In genomic region chr5:125256296-125256695, GRCh38 we compare ENCODE assay signal across 29 cellular contexts.
DNase-seq lines count a peak whose midpoint lies in the region; ATAC-seq, FAIRE-seq and TF ChIP-seq lines count a peak whose summit lies in the region.
"Had no signal": no experiment of that assay in that cellular context is flagged by ENCODE, and none has a peak within 500 bp of the region (broad histone marks: within the 10 kb centered on the region; RNA-seq: fewer than 3 reads in every experiment).

No MANE protein-coding gene starts in this region.

- TF ChIP-seq POLR2A in H1 (IDR thresholded peaks at IDR 0.05; ENCODE audit: control extremely low read depth in 1 of 2, low read depth in 2 of 2, low read length in 2 of 2) (no peak), gastrocnemius medialis (IDR thresholded peaks at IDR 0.05) (no peak), sigmoid colon (IDR thresholded peaks at IDR 0.05) (no peak)

- H4K91ac ChIP-seq in H1 (replicated peaks; ENCODE audit: insufficient read length, low read length), result no peak overlapping the region

- no peak overlapping the region for H3K14ac ChIP-seq in H1 (ENCODE audit: insufficient read length)

- H3K36me3 ChIP-seq in cardiac muscle cell (no peaks in the 10 kb centered on the region), left ventricle myocardium inferior (no peaks in the 10 kb centered on the region), OCI-LY1 (ENCODE audit: insufficient read depth, low read length) (no peaks in the 10 kb centered on the region), H1 (ENCODE audit: control insufficient read depth in 2 of 4, insufficient read depth in 4 of 4, low read length in 3 of 4) (peaks cover 0 to 10% (median 0%) of the 10 kb centered on the region in 4 experiments; a peak in 2 of 8 replicates), gastrocnemius medialis (no peaks in the 10 kb centered on the region), sigmoid colon (no peaks in the 10 kb centered on the region)
- H3K36me3 ChIP-seq in CD8-positive, alpha-beta memory T cell (ENCODE audit: insufficient read depth, low read length), result no peaks in the 10 kb centered on the region
- H3K36me3 ChIP-seq: Peyer's patch had no signal

- no peaks in the 10 kb centered on the region for H4K20me1 ChIP-seq in OCI-LY1 (ENCODE audit: insufficient read depth, low read length)
- H4K20me1 ChIP-seq in H1 (replicated peaks in 1 of 2; ENCODE audit: control insufficient read depth in 1 of 2, insufficient read depth in 2 of 2, low read length in 2 of 2), result no peaks in the 10 kb centered on the region
- H4K20me1 ChIP-seq: BLaER1 treated with 17β-estradiol and CSF1 and Interleukin-3, amounts not matched to agents 10 nM and 100 nM had no signal

- no peaks in the 10 kb centered on the region for H3F3A ChIP-seq in OCI-LY1 (ENCODE audit: insufficient read depth, low read length)

- H2BK20ac ChIP-seq in H1 (ENCODE audit: low read length), result no peak overlapping the region

- no peak overlapping the region for H3K4ac ChIP-seq in H1 (replicated peaks; ENCODE audit: insufficient read length, low read depth, low read length)

- H3K23ac ChIP-seq in H1 (ENCODE audit: insufficient read length), result no peak overlapping the region

- no peak overlapping the region for H3K9ac ChIP-seq in OCI-LY1 (ENCODE audit: low read length)
- no peak overlapping the region for H3K9ac ChIP-seq in H1 (replicated peaks in 1 of 4; ENCODE audit: extremely low read depth in 1 of 4, low read depth in 3 of 4, low read length in 3 of 4)
- H3K9ac ChIP-seq: BLaER1 treated with 17β-estradiol and CSF1 and Interleukin-3, amounts not matched to agents 10 nM and 100 nM had no signal

- no peak overlapping the region for H3K56ac ChIP-seq in H1 (replicated peaks; ENCODE audit: insufficient read length, low read depth, low read length)

- no peak overlapping the region for H4K5ac ChIP-seq in H1 (ENCODE audit: insufficient read length, low read depth, low read length)

- H3K9me3 Mint-ChIP-seq in CD4-positive, alpha-beta T cell, result peaks cover 12% of the 10 kb centered on the region
- peaks cover 6 to 26% (median 18%) of the 10 kb centered on the region in 5 donors for H3K9me3 Mint-ChIP-seq in CD8-positive, alpha-beta memory T cell

- H3K27ac Mint-ChIP-seq in CD4-positive, alpha-beta T cell, result no peak overlapping the region
- H3K27ac Mint-ChIP-seq in CD8-positive, alpha-beta memory T cell, result no peak overlapping the region
- H3K27ac Mint-ChIP-seq: CD4-positive, alpha-beta memory T cell had no signal

- no peak overlapping the region for H2AK5ac ChIP-seq in H1 (ENCODE audit: low read depth, low read length)

- H2BK5ac ChIP-seq in H1 (ENCODE audit: low read depth, low read length), result no peak overlapping the region

- TF ChIP-seq EP300 in H1 (IDR thresholded peaks at IDR 0.05; ENCODE audit: borderline replicate concordance in 1 of 2, low read depth in 2 of 2, low read length in 2 of 2) (no peak), sigmoid colon (IDR thresholded peaks at IDR 0.05) (no peak)

- H3K27me3 ChIP-seq in cardiac muscle cell (no peaks in the 10 kb centered on the region), left ventricle myocardium inferior (ENCODE audit: low read depth) (no peaks in the 10 kb centered on the region), OCI-LY1 (ENCODE audit: insufficient read depth, low read length) (no peaks in the 10 kb centered on the region), H1 (replicated peaks in 1 of 4; ENCODE audit: control insufficient read depth in 3 of 4, extremely low read depth in 1 of 4, insufficient read depth in 3 of 4, low read length in 3 of 4) (no peaks in the 10 kb centered on the region), gastrocnemius medialis (no peaks in the 10 kb centered on the region), sigmoid colon (no peaks in the 10 kb centered on the region)
- H3K27me3 ChIP-seq in CD4-positive, alpha-beta T cell (ENCODE audit: control insufficient read depth, insufficient read depth, low read length), result no peaks in the 10 kb centered on the region
- H3K27me3 ChIP-seq in CD8-positive, alpha-beta memory T cell (ENCODE audit: insufficient read depth, low read length, poor library complexity, severe bottlenecking), result no peaks in the 10 kb centered on the region
- H3K27me3 ChIP-seq: BLaER1 treated with 17β-estradiol and CSF1 and Interleukin-3, amounts not matched to agents 10 nM and 100 nM; Peyer's patch had no signal

- H3K4me1 ChIP-seq in cardiac muscle cell (ENCODE audit: low read depth) (peaks cover 33% of the 10 kb centered on the region), left ventricle myocardium inferior (peaks cover 11% of the 10 kb centered on the region), OCI-LY1 (ENCODE audit: insufficient read depth, low read length, severe bottlenecking) (peaks cover 23% of the 10 kb centered on the region), H1 (replicated peaks in 1 of 4; ENCODE audit: control insufficient read depth in 3 of 4, insufficient read depth in 4 of 4, low read length in 3 of 4) (no peaks in the 10 kb centered on the region), gastrocnemius medialis (peaks cover 9 to 16% of the 10 kb centered on the region in 2 donors), sigmoid colon (no peaks in the 10 kb centered on the region)
- no peaks in the 10 kb centered on the region for H3K4me1 ChIP-seq in CD8-positive, alpha-beta memory T cell (ENCODE audit: insufficient read depth, low read length)
- H3K4me1 ChIP-seq: BLaER1 treated with 17β-estradiol and CSF1 and Interleukin-3, amounts not matched to agents 10 nM and 100 nM; Peyer's patch had no signal

- POLR2A ChIA-PET in H1 (lab: Charles Lee; ENCODE audit: partially characterized antibody), result no interaction called here
- POLR2A ChIA-PET in CD4-positive, alpha-beta T cell (lab: Charles Lee), result no interaction called here
- POLR2A ChIA-PET in CD8-positive, alpha-beta memory T cell (lab: Charles Lee), result no interaction called here

- 88% methylated on average over 3 of the region's 3 CpGs; no CpG with 5 or more reads in 1 of the 2 experiments for WGBS in H1 (ENCODE audit: extremely low coverage in 1 of 2, insufficient coverage in 1 of 2, insufficient read length in 1 of 2, insufficient replicate concordance in 2 of 2, low coverage in 1 of 2, low lambda C conversion rate in 2 of 2, missing lambda C conversion rate in 1 of 2), 2 experiments
- WGBS in sigmoid colon, 2 donors, result 93 to 95% methylated on average over 3 of the region's 3 CpGs

- intact Hi-C loops in left ventricle myocardium inferior (cut with micrococcal nuclease), result no loop called here
- intact Hi-C loops in gastrocnemius medialis (cut with DNase I; ENCODE audit: low total_unique reads), result no loop called here
- intact Hi-C loops in CD4-positive, alpha-beta T cell (cut with DNase I, micrococcal nuclease), result no loop called here
- intact Hi-C loops in sigmoid colon (cut with DNase I), result no loop called here

- no peaks in the 10 kb centered on the region for H3K79me1 ChIP-seq in H1 (ENCODE audit: low read depth, low read length)

- no peak for TF ChIP-seq RAD21 in H1 (IDR thresholded peaks at IDR 0.05 in 1 of 2, conservative IDR thresholded peaks at IDR 0.05 in 1 of 2; ENCODE audit: low read depth in 2 of 2, low read length in 2 of 2)

- in situ Hi-C loops in gastrocnemius medialis (cut with MboI; ENCODE audit: low sequenced_read_pairs in 4 of 4), result no loop called here

- no peak overlapping the region for H3K18ac ChIP-seq in H1 (ENCODE audit: extremely low read depth, low read length)

- no peak for FAIRE-seq in H1 (lab: Jason Lieb, UNC)
- FAIRE-seq: A204.1, GM12878 had no signal

- DNase-seq in cardiac muscle cell (ENCODE audit: low read depth in 1 of 2, low spot score in 1 of 2) (no peak), left ventricle myocardium inferior (no peak), H1 (ENCODE audit: low read depth in 1 of 2, low spot score in 2 of 2) (no peak), gastrocnemius medialis (no peak), sigmoid colon (no peak)
- no peak for DNase-seq in CD4-positive, alpha-beta T cell
- DNase-seq in CD8-positive, alpha-beta memory T cell, result no peak
- DNase-seq: AML-193; Caco-2; CD4-positive, alpha-beta memory T cell; GDM1; H7; Karpas-422; NCI-H1092 treated with DMSO at 0.1 percent for 48 hours; NCI-H1436; NCI-H187; NCI-H2081 treated with DMSO at 0.1 percent for 48 hours; NCI-H2171 treated with DMSO at 0.1 percent for 48 hours; NCI-H524; NCI-H774; NK-92 treated with Interleukin-12 subunit alpha and Interleukin-12 subunit beta, amount 100 ng/mL, for 24 hours; Peyer's patch; SIG-M5; SW 1271 had no signal

- ATAC-seq in gastrocnemius medialis, result no peak
- no peak for ATAC-seq in CD4-positive, alpha-beta T cell (ENCODE audit: poor library complexity)
- ATAC-seq: GM12878 had no signal

- no peaks in the 10 kb centered on the region for H3K9me3 ChIP-seq in cardiac muscle cell (ENCODE audit: low read depth)
- H3K9me3 ChIP-seq in left ventricle myocardium inferior (replicated peaks), result peaks cover 23% of the 10 kb centered on the region
- H3K9me3 ChIP-seq in OCI-LY1 (ENCODE audit: low read length), result peaks cover 23% of the 10 kb centered on the region
- peaks cover 19 to 29% of the 10 kb centered on the region in 2 experiments for H3K9me3 ChIP-seq in H1 (ENCODE audit: insufficient read depth in 2 of 2, low read depth in 1 of 2, low read length in 1 of 2)
- peaks cover 0 to 1% (median 0%) of the 10 kb centered on the region in 3 donors for H3K9me3 ChIP-seq in gastrocnemius medialis
- H3K9me3 ChIP-seq in CD4-positive, alpha-beta T cell (ENCODE audit: control insufficient read depth, low read length), result peaks cover 8% of the 10 kb centered on the region
- H3K9me3 ChIP-seq in sigmoid colon, result no peaks in the 10 kb centered on the region
- no peaks in the 10 kb centered on the region for H3K9me3 ChIP-seq in CD8-positive, alpha-beta memory T cell (ENCODE audit: low read length)
- H3K9me3 ChIP-seq: Peyer's patch had no signal

- 0 out of 2 replicates have a peak overlapping the region, but pooled peaks have one; percentile 69 for H2AFZ ChIP-seq in OCI-LY1 (ENCODE audit: low read length)
- H2AFZ ChIP-seq in H1 (ENCODE audit: low read length), result peak overlapping the region; percentile 67; the same call in 1 of the 2 replicates

- H3K4me3 ChIP-seq in cardiac muscle cell, result no peak overlapping the region
- no peak overlapping the region for H3K4me3 ChIP-seq in left ventricle myocardium inferior
- no peak overlapping the region for H3K4me3 ChIP-seq in OCI-LY1 (ENCODE audit: low read depth, low read length, poor library complexity, severe bottlenecking)
- H3K4me3 ChIP-seq in H1 (ENCODE audit: extremely low read depth in 1 of 4, insufficient read depth in 2 of 4, low read depth in 3 of 4, low read length in 4 of 4), result no peak overlapping the region
- H3K4me3 ChIP-seq in gastrocnemius medialis, result no peak overlapping the region
- H3K4me3 ChIP-seq in sigmoid colon, result no peak overlapping the region
- no peak overlapping the region for H3K4me3 ChIP-seq in CD8-positive, alpha-beta memory T cell (ENCODE audit: low read length)
- H3K4me3 ChIP-seq: BLaER1 treated with 17β-estradiol and CSF1 and Interleukin-3, amounts not matched to agents 10 nM and 100 nM; GM12878; Peyer's patch; SK-N-MC had no signal

- H2BK120ac ChIP-seq in H1 (replicated peaks; ENCODE audit: low read depth, low read length), result no peak overlapping the region

- H3K36me3 Mint-ChIP-seq in CD4-positive, alpha-beta T cell (ENCODE audit: low read depth), result no peaks in the 10 kb centered on the region
- H3K36me3 Mint-ChIP-seq in CD8-positive, alpha-beta memory T cell, result no peaks in the 10 kb centered on the region
- H3K36me3 Mint-ChIP-seq: CD4-positive, alpha-beta memory T cell had no signal

- CTCF ChIA-PET in H1 (lab: Charles Lee; ENCODE audit: partially characterized antibody), result no interaction called here
- CTCF ChIA-PET in CD4-positive, alpha-beta T cell (lab: Charles Lee), result no interaction called here
- CTCF ChIA-PET in CD8-positive, alpha-beta memory T cell (lab: Charles Lee), result no interaction called here

- H3K4me3 Mint-ChIP-seq in CD4-positive, alpha-beta T cell, result no peak overlapping the region
- no peak overlapping the region for H3K4me3 Mint-ChIP-seq in CD8-positive, alpha-beta memory T cell
- H3K4me3 Mint-ChIP-seq: CD4-positive, alpha-beta memory T cell had no signal

- no peaks in the 10 kb centered on the region for H3K23me2 ChIP-seq in H1 (ENCODE audit: low read depth, low read length)

- H3K27ac ChIP-seq in cardiac muscle cell, result peak overlapping the region; percentile 38
- no peak overlapping the region for H3K27ac ChIP-seq in left ventricle myocardium inferior (replicated peaks)
- H3K27ac ChIP-seq in OCI-LY1 (ENCODE audit: low read depth, low read length, poor library complexity, severe bottlenecking), result no peak overlapping the region
- no peak overlapping the region for H3K27ac ChIP-seq in H1 (ENCODE audit: low read depth, low read length)
- peak overlapping the region; percentile 63 to 74 (median 69) for H3K27ac ChIP-seq in gastrocnemius medialis
- no peak overlapping the region for H3K27ac ChIP-seq in CD4-positive, alpha-beta T cell (ENCODE audit: low read depth, low read length)
- no peak overlapping the region for H3K27ac ChIP-seq in sigmoid colon
- no peak overlapping the region for H3K27ac ChIP-seq in CD8-positive, alpha-beta memory T cell (ENCODE audit: low read depth, low read length)
- H3K27ac ChIP-seq: BLaER1 treated with 17β-estradiol and CSF1 and Interleukin-3, amounts not matched to agents 10 nM and 100 nM; Peyer's patch; SK-N-MC had no signal

- no peak overlapping the region for H2BK15ac ChIP-seq in H1 (ENCODE audit: low read length)

- TF ChIP-seq CTCF in cardiac muscle cell (IDR thresholded peaks at IDR 0.05; ENCODE audit: low read depth, low read length), result no peak
- no peak for TF ChIP-seq CTCF in left ventricle myocardium inferior (IDR thresholded peaks at IDR 0.05; ENCODE audit: borderline replicate concordance)
- TF ChIP-seq CTCF in OCI-LY1 (IDR thresholded peaks at IDR 0.05; ENCODE audit: low read length), result no peak
- TF ChIP-seq CTCF in H1 (IDR thresholded peaks at IDR 0.05; ENCODE audit: control extremely low read depth in 1 of 3, insufficient read depth in 1 of 3, low read depth in 1 of 3, low read length in 3 of 3), result no peak
- no peak for TF ChIP-seq CTCF in gastrocnemius medialis (IDR thresholded peaks at IDR 0.05 in 4 of 5, conservative IDR thresholded peaks at IDR 0.05 in 1 of 5)
- no peak for TF ChIP-seq CTCF in CD4-positive, alpha-beta T cell (IDR thresholded peaks at IDR 0.05)
- TF ChIP-seq CTCF in sigmoid colon (IDR thresholded peaks at IDR 0.05), result no peak

- no peak overlapping the region for H4K8ac ChIP-seq in H1 (ENCODE audit: extremely low read depth, insufficient read depth, low read length)

- H3K4me2 ChIP-seq in OCI-LY1 (ENCODE audit: low read length) (no peak overlapping the region), H1 (ENCODE audit: insufficient read depth in 1 of 2, low read depth in 2 of 2, low read length in 2 of 2) (no peak overlapping the region)
- H3K4me2 ChIP-seq: BLaER1 treated with 17β-estradiol and CSF1 and Interleukin-3, amounts not matched to agents 10 nM and 100 nM had no signal

- H3K79me2 ChIP-seq in OCI-LY1 (ENCODE audit: insufficient read depth, low read length) (no peaks in the 10 kb centered on the region), H1 (ENCODE audit: control insufficient read depth in 1 of 2, insufficient read depth in 2 of 2, low read length in 2 of 2) (no peaks in the 10 kb centered on the region)

- no peaks in the 10 kb centered on the region for H3K4me1 Mint-ChIP-seq in CD4-positive, alpha-beta T cell (ENCODE audit: low read depth)
- H3K4me1 Mint-ChIP-seq in CD8-positive, alpha-beta memory T cell, result no peaks in the 10 kb centered on the region
- H3K4me1 Mint-ChIP-seq: CD4-positive, alpha-beta memory T cell had no signal

- H3K27me3 Mint-ChIP-seq in CD4-positive, alpha-beta T cell, result no peaks in the 10 kb centered on the region
- H3K27me3 Mint-ChIP-seq in CD8-positive, alpha-beta memory T cell, result no peaks in the 10 kb centered on the region
- H3K27me3 Mint-ChIP-seq: CD4-positive, alpha-beta memory T cell had no signal

- no peaks in the 10 kb centered on the region for H3K9me2 ChIP-seq in OCI-LY1 (ENCODE audit: low read depth, low read length)

- no peak overlapping the region for H2BK12ac ChIP-seq in H1 (ENCODE audit: low read depth, low read length)

Comparison
In these comparisons a context has a peak if more than half of its experiments do, and no peak if none do; other contexts are left out.
1. H3K27ac ChIP-seq: peak in cardiac muscle cell (single experiment) and gastrocnemius medialis (4 of 4); none in left ventricle myocardium inferior (single experiment), OCI-LY1 (single experiment), H1 (single experiment), CD4-positive, alpha-beta T cell (single experiment), sigmoid colon (0 of 4) and CD8-positive, alpha-beta memory T cell (single experiment).